Comparison of ENCODE assay signal across 1 cellular context in genomic region chr4:89684536-89684935, GRCh38.
TF ChIP-seq lines count a peak whose summit lies in the region.

No MANE protein-coding gene starts in this region.

TF ChIP-seq in GM23338, 12 proteins besides CTCF, POLR2A, EP300 and RAD21 (continued from another document):
- TF ChIP-seq ZNF462 (CRISPR knock-in tag; IDR thresholded peaks at IDR 0.05) (no peak), POLR2AphosphoS5 (IDR thresholded peaks at IDR 0.05; ENCODE audit: low read depth) (no peak)
